Comparison of ENCODE assay signal across 34 cellular contexts in genomic region chr1:167064622-167065021, GRCh38. TPM values are rescaled to one million over a fixed set of nuclear protein-coding genes. Genes with fewer than 3 reads are reported as not detected.
"Had no signal": no experiment of that assay in that cellular context is flagged by ENCODE, and none has a peak within 500 bp of the region (broad histone marks: within the 10 kb centered on the region; RNA-seq: fewer than 3 reads in every experiment).

No MANE protein-coding gene starts in this region.

- H3K27me3 ChIP-seq: brain microvascular endothelial cell, MG63 had no signal

- ATAC-seq: activated CD4-positive, alpha-beta T cell treated with anti-CD3 and anti-CD28 coated beads for 36 hours; activated CD4-positive, CD25-positive, alpha-beta regulatory T cell treated with anti-CD3 and anti-CD28 coated beads, Interleukin-2, amount 50 U/mL, for 24 hours; activated naive CD4-positive, alpha-beta T cell treated with anti-CD3 and anti-CD28 coated beads, Interleukin-2, amount 50 U/mL, for 72 hours; activated T-cell treated with anti-CD3 and anti-CD28 coated beads, Interleukin-2, amount 50 U/mL, for 4 hours; WTC11 had no signal

- H3K36me3 Mint-ChIP-seq: activated CD4-positive, alpha-beta memory T cell treated with anti-CD3 and anti-CD28 coated beads for 36 hours; activated naive CD4-positive, alpha-beta T cell treated with anti-CD3 and anti-CD28 coated beads, Interleukin-2, amount 50 U/mL, for 72 hours; WTC11 had no signal

- H3K4me1 Mint-ChIP-seq: activated CD4-positive, alpha-beta T cell treated with anti-CD3 and anti-CD28 coated beads for 36 hours; central memory CD8-positive, alpha-beta T cell had no signal

- H3K27me3 Mint-ChIP-seq: activated CD4-positive, alpha-beta memory T cell treated with anti-CD3 and anti-CD28 coated beads for 36 hours; activated CD4-positive, alpha-beta T cell treated with anti-CD3 and anti-CD28 coated beads for 36 hours; central memory CD8-positive, alpha-beta T cell had no signal

- H3K9me3 Mint-ChIP-seq: activated CD4-positive, alpha-beta memory T cell treated with anti-CD3 and anti-CD28 coated beads for 36 hours; activated naive CD4-positive, alpha-beta T cell treated with anti-CD3 and anti-CD28 coated beads for 36 hours; activated naive CD4-positive, alpha-beta T cell treated with anti-CD3 and anti-CD28 coated beads, Interleukin-2, amount 50 U/mL, for 72 hours; activated T-cell treated with anti-CD3 and anti-CD28 coated beads, Interleukin-2, amount 50 U/mL, for 4 hours; activated T-helper 1 cell treated with anti-CD3 and anti-CD28 coated beads, Interleukin-12 subunit alpha, Interleukin-12 subunit beta, Interleukin-2, Interleukin-4 antibody, amounts not matched to agents 30 ng/mL and 10 ng/mL and 1 ng/mL, durations not matched to agents 14 hours and 24 hours and 36 hours; central memory CD8-positive, alpha-beta T cell; WTC11 had no signal

- H3K27ac ChIP-seq: brain microvascular endothelial cell, SK-N-MC had no signal

- H3K4me3 ChIP-seq: MG63, SK-N-MC had no signal

- H3K27ac Mint-ChIP-seq: activated CD4-positive, alpha-beta memory T cell treated with anti-CD3 and anti-CD28 coated beads for 36 hours; activated CD4-positive, alpha-beta T cell treated with anti-CD3 and anti-CD28 coated beads for 36 hours; activated naive CD4-positive, alpha-beta T cell treated with anti-CD3 and anti-CD28 coated beads for 36 hours; activated naive CD4-positive, alpha-beta T cell treated with anti-CD3 and anti-CD28 coated beads, Interleukin-2, amount 50 U/mL, for 72 hours; activated T-helper 1 cell treated with anti-CD3 and anti-CD28 coated beads, Interleukin-12 subunit alpha, Interleukin-12 subunit beta, Interleukin-2, Interleukin-4 antibody, amounts not matched to agents 30 ng/mL and 10 ng/mL and 1 ng/mL, durations not matched to agents 14 hours and 24 hours and 36 hours; WTC11 had no signal

- DNase-seq: activated CD4-positive, alpha-beta memory T cell treated with anti-CD3 and anti-CD28 coated beads for 36 hours; activated CD4-positive, alpha-beta T cell treated with anti-CD3 and anti-CD28 coated beads for 36 hours; activated CD4-positive, alpha-beta T cell treated with anti-CD3 and anti-CD28 coated beads, Interleukin-2, amount 50 U/mL, for 1 hour; activated CD8-positive, alpha-beta memory T cell treated with anti-CD3 and anti-CD28 coated beads, Interleukin-2, amount 50 U/mL, for 4 hours; activated gamma-delta T cell treated with Interleukin-2 at 50 U/mL for 16 hours; activated naive CD4-positive, alpha-beta T cell treated with anti-CD3 and anti-CD28 coated beads for 36 hours; activated T-cell treated with anti-CD3 and anti-CD28 coated beads for 4 hours; activated T-cell treated with anti-CD3 and anti-CD28 coated beads, Interleukin-2, amount 50 U/mL, for 4 hours; aorta; brain microvascular endothelial cell; Karpas-422; KBM-7; MG63; NCI-H1048; NCI-H1105 treated with DMSO at 0.1 percent for 48 hours; NCI-H1436; NCI-H1694; NCI-H1930; NCI-H2081 treated with DMSO at 0.1 percent for 48 hours; NCI-H510A; NCI-H748 treated with DMSO at 0.1 percent for 48 hours; NK-92 treated with Interleukin-12 subunit alpha and Interleukin-12 subunit beta, amount 100 ng/mL, for 24 hours; Right ventricle myocardium superior; T-helper 1 cell; T-helper 2 cell; T-helper 9 cell had no signal

- H3K9me3 ChIP-seq: MG63 had no signal

- H3K4me3 Mint-ChIP-seq: activated CD4-positive, alpha-beta memory T cell treated with anti-CD3 and anti-CD28 coated beads for 36 hours; activated CD4-positive, alpha-beta T cell treated with anti-CD3 and anti-CD28 coated beads for 36 hours; activated naive CD4-positive, alpha-beta T cell treated with anti-CD3 and anti-CD28 coated beads for 36 hours; activated T-cell treated with anti-CD3 and anti-CD28 coated beads, Interleukin-2, amount 50 U/mL, for 4 hours; activated T-helper 1 cell treated with anti-CD3 and anti-CD28 coated beads, Interleukin-12 subunit alpha, Interleukin-12 subunit beta, Interleukin-2, Interleukin-4 antibody, amounts not matched to agents 30 ng/mL and 10 ng/mL and 1 ng/mL, durations not matched to agents 14 hours and 24 hours and 36 hours; central memory CD8-positive, alpha-beta T cell; WTC11 had no signal

- H3K36me3 ChIP-seq: brain microvascular endothelial cell, MG63 had no signal

RNA-seq across cellular contexts. Expression of gene GPA33, which starts 25.6 kb away (rescaled TPM):
- total RNA-seq: aorta, chondrocyte, OCI-LY7 had no signal

RNA-seq across cellular contexts. Expression of gene STYXL2, which starts 29.3 kb away (rescaled TPM):
- total RNA-seq: activated CD4-positive, alpha-beta memory T cell treated with anti-CD3 and anti-CD28 coated beads for 36 hours; activated CD4-positive, alpha-beta T cell treated with anti-CD3 and anti-CD28 coated beads for 36 hours; activated naive CD4-positive, alpha-beta T cell treated with anti-CD3 and anti-CD28 coated beads for 36 hours; activated naive CD4-positive, alpha-beta T cell treated with anti-CD3 and anti-CD28 coated beads, Interleukin-2, amount 50 U/mL, for 72 hours; activated T-cell treated with anti-CD3 and anti-CD28 coated beads, Interleukin-2, amount 50 U/mL, for 4 hours; activated T-helper 1 cell treated with anti-CD3 and anti-CD28 coated beads, Interleukin-12 subunit alpha, Interleukin-12 subunit beta, Interleukin-2, Interleukin-4 antibody, amounts not matched to agents 30 ng/mL and 10 ng/mL and 1 ng/mL, durations not matched to agents 14 hours and 24 hours and 36 hours; OCI-LY7 had no signal
